In the genomic region with DNA sequence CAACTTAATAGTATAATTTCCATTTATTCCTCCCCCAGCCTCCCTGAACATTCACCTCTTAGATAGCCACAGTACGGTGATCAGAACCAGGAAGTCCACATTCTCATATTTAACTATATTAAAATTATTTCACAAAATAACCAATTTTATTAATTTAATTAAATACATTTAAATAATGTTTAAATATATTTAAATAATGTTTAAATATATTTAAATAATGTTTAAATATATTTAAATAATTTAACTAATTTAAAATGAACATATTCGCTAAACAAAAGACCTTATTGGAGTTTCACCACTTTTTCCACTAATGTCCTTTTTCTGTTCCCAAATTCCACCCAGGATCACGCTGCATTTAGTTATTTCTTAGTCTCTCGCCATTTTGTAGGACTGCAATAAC, we compare ENCODE assay signal across 11 cellular contexts. TPM values are rescaled to one million over a fixed set of nuclear protein-coding genes. Genes with fewer than 3 reads are reported as not detected.
"Had no signal": no experiment of that assay in that cellular context is flagged by ENCODE, and none has a peak within 500 bp of the region (broad histone marks: within the 10 kb centered on the region; RNA-seq: fewer than 3 reads in every experiment).

No MANE protein-coding gene starts in this region.

RNA-seq across cellular contexts. Expression of a gene that starts 12.5 kb away (rescaled TPM):
- total RNA-seq: kidney epithelial cell, left colon, left lobe of liver, lower leg skin, lung microvascular endothelial cell, mammary epithelial cell had no signal
- polyA plus RNA-seq: immature natural killer cell; keratinocyte; mammary epithelial cell; naive thymus-derived CD4-positive, alpha-beta T cell had no signal

RNA-seq across cellular contexts. Expression of a gene that starts 27.1 kb away (rescaled TPM):
- total RNA-seq: left colon; left lobe of liver; lung microvascular endothelial cell; mononuclear cell; mucosa of descending colon; naive thymus-derived CD4-positive, alpha-beta T cell had no signal
- polyA plus RNA-seq: immature natural killer cell; keratinocyte; mammary epithelial cell; naive thymus-derived CD4-positive, alpha-beta T cell had no signal

RNA-seq across cellular contexts. Expression of a gene that starts 29.5 kb away (rescaled TPM):
- polyA plus RNA-seq: naive thymus-derived CD4-positive, alpha-beta T cell had no signal
